In the genomic region with DNA sequence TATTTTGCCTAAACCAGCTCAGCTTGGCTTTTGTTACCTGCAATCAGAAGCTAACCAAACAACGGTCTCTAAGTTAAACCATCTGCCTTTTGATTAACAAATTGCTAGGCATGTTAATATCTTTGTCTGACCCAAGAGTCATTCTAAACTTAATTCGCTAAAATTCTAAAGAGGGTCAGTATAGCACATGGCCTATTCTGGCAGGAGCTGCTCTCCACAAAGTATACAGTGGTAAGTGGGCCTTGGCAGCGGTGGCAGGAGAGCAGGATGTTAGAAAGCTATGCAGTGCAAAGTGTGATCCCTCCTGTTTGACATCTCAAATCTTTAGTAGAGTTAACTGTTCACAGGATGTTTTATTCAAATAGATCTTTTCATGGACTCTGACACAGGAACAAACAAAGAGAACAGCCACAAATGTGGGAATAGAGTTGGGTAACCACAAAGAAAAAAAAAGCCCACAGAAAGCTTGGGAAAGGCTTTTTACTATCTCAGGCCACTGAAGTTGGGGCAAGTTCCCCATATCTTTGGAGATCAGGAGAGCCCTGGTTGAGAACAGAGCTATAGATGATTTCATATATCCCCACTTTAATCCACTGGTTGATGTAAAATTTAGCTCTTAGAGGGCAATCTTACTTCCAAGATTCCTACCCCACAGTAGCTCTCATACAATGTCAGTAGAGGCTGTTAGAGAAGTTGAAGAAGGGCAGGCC, we compare ENCODE assay signal across 1 cellular context.
TF ChIP-seq lines count a peak whose summit lies in the region.

No MANE protein-coding gene starts in this region.

TF ChIP-seq in HepG2, 621 proteins besides CTCF, POLR2A, EP300 and RAD21 (continued from another document and continues in another):
- TF ChIP-seq, protein P1, sequence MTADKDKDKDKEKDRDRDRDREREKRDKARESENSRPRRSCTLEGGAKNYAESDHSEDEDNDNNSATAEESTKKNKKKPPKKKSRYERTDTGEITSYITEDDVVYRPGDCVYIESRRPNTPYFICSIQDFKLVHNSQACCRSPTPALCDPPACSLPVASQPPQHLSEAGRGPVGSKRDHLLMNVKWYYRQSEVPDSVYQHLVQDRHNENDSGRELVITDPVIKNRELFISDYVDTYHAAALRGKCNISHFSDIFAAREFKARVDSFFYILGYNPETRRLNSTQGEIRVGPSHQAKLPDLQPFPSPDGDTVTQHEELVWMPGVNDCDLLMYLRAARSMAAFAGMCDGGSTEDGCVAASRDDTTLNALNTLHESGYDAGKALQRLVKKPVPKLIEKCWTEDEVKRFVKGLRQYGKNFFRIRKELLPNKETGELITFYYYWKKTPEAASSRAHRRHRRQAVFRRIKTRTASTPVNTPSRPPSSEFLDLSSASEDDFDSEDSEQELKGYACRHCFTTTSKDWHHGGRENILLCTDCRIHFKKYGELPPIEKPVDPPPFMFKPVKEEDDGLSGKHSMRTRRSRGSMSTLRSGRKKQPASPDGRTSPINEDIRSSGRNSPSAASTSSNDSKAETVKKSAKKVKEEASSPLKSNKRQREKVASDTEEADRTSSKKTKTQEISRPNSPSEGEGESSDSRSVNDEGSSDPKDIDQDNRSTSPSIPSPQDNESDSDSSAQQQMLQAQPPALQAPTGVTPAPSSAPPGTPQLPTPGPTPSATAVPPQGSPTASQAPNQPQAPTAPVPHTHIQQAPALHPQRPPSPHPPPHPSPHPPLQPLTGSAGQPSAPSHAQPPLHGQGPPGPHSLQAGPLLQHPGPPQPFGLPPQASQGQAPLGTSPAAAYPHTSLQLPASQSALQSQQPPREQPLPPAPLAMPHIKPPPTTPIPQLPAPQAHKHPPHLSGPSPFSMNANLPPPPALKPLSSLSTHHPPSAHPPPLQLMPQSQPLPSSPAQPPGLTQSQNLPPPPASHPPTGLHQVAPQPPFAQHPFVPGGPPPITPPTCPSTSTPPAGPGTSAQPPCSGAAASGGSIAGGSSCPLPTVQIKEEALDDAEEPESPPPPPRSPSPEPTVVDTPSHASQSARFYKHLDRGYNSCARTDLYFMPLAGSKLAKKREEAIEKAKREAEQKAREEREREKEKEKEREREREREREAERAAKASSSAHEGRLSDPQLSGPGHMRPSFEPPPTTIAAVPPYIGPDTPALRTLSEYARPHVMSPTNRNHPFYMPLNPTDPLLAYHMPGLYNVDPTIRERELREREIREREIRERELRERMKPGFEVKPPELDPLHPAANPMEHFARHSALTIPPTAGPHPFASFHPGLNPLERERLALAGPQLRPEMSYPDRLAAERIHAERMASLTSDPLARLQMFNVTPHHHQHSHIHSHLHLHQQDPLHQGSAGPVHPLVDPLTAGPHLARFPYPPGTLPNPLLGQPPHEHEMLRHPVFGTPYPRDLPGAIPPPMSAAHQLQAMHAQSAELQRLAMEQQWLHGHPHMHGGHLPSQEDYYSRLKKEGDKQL (CRISPR knock-in tag; IDR thresholded peaks at IDR 0.05; ENCODE audit: low read depth) = no peak
- TF ChIP-seq, protein P2, sequence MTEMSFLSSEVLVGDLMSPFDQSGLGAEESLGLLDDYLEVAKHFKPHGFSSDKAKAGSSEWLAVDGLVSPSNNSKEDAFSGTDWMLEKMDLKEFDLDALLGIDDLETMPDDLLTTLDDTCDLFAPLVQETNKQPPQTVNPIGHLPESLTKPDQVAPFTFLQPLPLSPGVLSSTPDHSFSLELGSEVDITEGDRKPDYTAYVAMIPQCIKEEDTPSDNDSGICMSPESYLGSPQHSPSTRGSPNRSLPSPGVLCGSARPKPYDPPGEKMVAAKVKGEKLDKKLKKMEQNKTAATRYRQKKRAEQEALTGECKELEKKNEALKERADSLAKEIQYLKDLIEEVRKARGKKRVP (CRISPR knock-in tag; IDR thresholded peaks at IDR 0.05) = peak in 1 of 2 experiments; percentile 7; a peak in 1 of 4 replicates
- TF ChIP-seq DMAP1 (CRISPR knock-in tag; IDR thresholded peaks at IDR 0.05) (peak; percentile 32; the same call in 1 of the 2 replicates), CENPT (CRISPR knock-in tag; IDR thresholded peaks at IDR 0.05; ENCODE audit: low read depth) (no peak), MTF2 (CRISPR knock-in tag; IDR thresholded peaks at IDR 0.05; ENCODE audit: borderline replicate concordance) (no peak), MIXL1 (CRISPR knock-in tag; IDR thresholded peaks at IDR 0.05) (peak; percentile 79; the same call in 1 of the 2 replicates), NCOA1 (CRISPR knock-in tag; IDR thresholded peaks at IDR 0.05) (no peak), ZBTB1 (CRISPR knock-in tag; IDR thresholded peaks at IDR 0.05; ENCODE audit: borderline replicate concordance) (no peak), KDM5B (CRISPR knock-in tag; IDR thresholded peaks at IDR 0.05; ENCODE audit: borderline replicate concordance) (no peak), ZNF264 (CRISPR knock-in tag; IDR thresholded peaks at IDR 0.05) (peak; percentile 70), RCOR2 (CRISPR knock-in tag; IDR thresholded peaks at IDR 0.05) (peak; percentile 97), RXRA (CRISPR knock-in tag; IDR thresholded peaks at IDR 0.05) (no peak), RELA (CRISPR knock-in tag; IDR thresholded peaks at IDR 0.05) (no peak), HIVEP1 (CRISPR knock-in tag; IDR thresholded peaks at IDR 0.05) (no peak), PLRG1 (conservative IDR thresholded peaks at IDR 0.05) (no peak), ZNF225 (CRISPR knock-in tag; IDR thresholded peaks at IDR 0.05) (no peak), ZSCAN22 (CRISPR knock-in tag; IDR thresholded peaks at IDR 0.05) (no peak), FOXA3 (CRISPR knock-in tag; IDR thresholded peaks at IDR 0.05) (peak; percentile 92), ZNF724P (CRISPR knock-in tag; IDR thresholded peaks at IDR 0.05; ENCODE audit: borderline replicate concordance) (no peak), ZSCAN20 (CRISPR knock-in tag; IDR thresholded peaks at IDR 0.05; ENCODE audit: borderline replicate concordance) (no peak), ZFP36 (IDR thresholded peaks at IDR 0.05; ENCODE audit: borderline replicate concordance, low read depth, low read length, partially characterized antibody) (no peak), ZMAT3 (CRISPR knock-in tag; conservative IDR thresholded peaks at IDR 0.05) (no peak), KDM2A (CRISPR knock-in tag; IDR thresholded peaks at IDR 0.05; ENCODE audit: borderline replicate concordance, low read depth) (no peak), WIZ (CRISPR knock-in tag; IDR thresholded peaks at IDR 0.05) (0 out of 2 replicates have a peak, but pooled peaks have one; percentile 77), NFKBIZ (CRISPR knock-in tag; IDR thresholded peaks at IDR 0.05) (no peak), EZH2 (conservative IDR thresholded peaks at IDR 0.05; ENCODE audit: low read depth, low read length) (no peak), KAT2B (IDR thresholded peaks at IDR 0.05; ENCODE audit: borderline replicate concordance, low read depth, low read length) (no peak)
- TF ChIP-seq, protein P3, sequence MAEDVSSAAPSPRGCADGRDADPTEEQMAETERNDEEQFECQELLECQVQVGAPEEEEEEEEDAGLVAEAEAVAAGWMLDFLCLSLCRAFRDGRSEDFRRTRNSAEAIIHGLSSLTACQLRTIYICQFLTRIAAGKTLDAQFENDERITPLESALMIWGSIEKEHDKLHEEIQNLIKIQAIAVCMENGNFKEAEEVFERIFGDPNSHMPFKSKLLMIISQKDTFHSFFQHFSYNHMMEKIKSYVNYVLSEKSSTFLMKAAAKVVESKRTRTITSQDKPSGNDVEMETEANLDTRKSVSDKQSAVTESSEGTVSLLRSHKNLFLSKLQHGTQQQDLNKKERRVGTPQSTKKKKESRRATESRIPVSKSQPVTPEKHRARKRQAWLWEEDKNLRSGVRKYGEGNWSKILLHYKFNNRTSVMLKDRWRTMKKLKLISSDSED (CRISPR knock-in tag; IDR thresholded peaks at IDR 0.05) = no peak
- TF ChIP-seq, protein P4, sequence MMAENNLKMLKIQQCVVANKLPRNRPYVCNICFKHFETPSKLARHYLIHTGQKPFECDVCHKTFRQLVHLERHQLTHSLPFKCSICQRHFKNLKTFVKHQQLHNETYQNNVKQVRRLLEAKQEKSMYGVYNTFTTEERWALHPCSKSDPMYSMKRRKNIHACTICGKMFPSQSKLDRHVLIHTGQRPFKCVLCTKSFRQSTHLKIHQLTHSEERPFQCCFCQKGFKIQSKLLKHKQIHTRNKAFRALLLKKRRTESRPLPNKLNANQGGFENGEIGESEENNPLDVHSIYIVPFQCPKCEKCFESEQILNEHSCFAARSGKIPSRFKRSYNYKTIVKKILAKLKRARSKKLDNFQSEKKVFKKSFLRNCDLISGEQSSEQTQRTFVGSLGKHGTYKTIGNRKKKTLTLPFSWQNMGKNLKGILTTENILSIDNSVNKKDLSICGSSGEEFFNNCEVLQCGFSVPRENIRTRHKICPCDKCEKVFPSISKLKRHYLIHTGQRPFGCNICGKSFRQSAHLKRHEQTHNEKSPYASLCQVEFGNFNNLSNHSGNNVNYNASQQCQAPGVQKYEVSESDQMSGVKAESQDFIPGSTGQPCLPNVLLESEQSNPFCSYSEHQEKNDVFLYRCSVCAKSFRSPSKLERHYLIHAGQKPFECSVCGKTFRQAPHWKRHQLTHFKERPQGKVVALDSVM (CRISPR knock-in tag; IDR thresholded peaks at IDR 0.05) = no peak; the same call in 1 of the 2 replicates
- TF ChIP-seq, protein P5, sequence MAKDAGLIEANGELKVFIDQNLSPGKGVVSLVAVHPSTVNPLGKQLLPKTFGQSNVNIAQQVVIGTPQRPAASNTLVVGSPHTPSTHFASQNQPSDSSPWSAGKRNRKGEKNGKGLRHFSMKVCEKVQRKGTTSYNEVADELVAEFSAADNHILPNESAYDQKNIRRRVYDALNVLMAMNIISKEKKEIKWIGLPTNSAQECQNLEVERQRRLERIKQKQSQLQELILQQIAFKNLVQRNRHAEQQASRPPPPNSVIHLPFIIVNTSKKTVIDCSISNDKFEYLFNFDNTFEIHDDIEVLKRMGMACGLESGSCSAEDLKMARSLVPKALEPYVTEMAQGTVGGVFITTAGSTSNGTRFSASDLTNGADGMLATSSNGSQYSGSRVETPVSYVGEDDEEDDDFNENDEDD (CRISPR knock-in tag; IDR thresholded peaks at IDR 0.05; ENCODE audit: borderline replicate concordance) = peak; percentile 74; the same call in 1 of the 2 replicates
- TF ChIP-seq, protein P6, sequence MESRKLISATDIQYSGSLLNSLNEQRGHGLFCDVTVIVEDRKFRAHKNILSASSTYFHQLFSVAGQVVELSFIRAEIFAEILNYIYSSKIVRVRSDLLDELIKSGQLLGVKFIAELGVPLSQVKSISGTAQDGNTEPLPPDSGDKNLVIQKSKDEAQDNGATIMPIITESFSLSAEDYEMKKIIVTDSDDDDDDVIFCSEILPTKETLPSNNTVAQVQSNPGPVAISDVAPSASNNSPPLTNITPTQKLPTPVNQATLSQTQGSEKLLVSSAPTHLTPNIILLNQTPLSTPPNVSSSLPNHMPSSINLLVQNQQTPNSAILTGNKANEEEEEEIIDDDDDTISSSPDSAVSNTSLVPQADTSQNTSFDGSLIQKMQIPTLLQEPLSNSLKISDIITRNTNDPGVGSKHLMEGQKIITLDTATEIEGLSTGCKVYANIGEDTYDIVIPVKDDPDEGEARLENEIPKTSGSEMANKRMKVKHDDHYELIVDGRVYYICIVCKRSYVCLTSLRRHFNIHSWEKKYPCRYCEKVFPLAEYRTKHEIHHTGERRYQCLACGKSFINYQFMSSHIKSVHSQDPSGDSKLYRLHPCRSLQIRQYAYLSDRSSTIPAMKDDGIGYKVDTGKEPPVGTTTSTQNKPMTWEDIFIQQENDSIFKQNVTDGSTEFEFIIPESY (CRISPR knock-in tag; IDR thresholded peaks at IDR 0.05) = no peak
- TF ChIP-seq, protein P7, sequence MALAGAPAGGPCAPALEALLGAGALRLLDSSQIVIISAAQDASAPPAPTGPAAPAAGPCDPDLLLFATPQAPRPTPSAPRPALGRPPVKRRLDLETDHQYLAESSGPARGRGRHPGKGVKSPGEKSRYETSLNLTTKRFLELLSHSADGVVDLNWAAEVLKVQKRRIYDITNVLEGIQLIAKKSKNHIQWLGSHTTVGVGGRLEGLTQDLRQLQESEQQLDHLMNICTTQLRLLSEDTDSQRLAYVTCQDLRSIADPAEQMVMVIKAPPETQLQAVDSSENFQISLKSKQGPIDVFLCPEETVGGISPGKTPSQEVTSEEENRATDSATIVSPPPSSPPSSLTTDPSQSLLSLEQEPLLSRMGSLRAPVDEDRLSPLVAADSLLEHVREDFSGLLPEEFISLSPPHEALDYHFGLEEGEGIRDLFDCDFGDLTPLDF (CRISPR knock-in tag; IDR thresholded peaks at IDR 0.05) = no peak
- TF ChIP-seq, protein P8, sequence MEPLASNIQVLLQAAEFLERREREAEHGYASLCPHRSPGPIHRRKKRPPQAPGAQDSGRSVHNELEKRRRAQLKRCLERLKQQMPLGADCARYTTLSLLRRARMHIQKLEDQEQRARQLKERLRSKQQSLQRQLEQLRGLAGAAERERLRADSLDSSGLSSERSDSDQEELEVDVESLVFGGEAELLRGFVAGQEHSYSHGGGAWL (CRISPR knock-in tag; IDR thresholded peaks at IDR 0.05) = no peak
- TF ChIP-seq, protein P9, sequence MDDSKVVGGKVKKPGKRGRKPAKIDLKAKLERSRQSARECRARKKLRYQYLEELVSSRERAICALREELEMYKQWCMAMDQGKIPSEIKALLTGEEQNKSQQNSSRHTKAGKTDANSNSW (CRISPR knock-in tag; IDR thresholded peaks at IDR 0.05; ENCODE audit: borderline replicate concordance) = no peak
- TF ChIP-seq, protein P10, sequence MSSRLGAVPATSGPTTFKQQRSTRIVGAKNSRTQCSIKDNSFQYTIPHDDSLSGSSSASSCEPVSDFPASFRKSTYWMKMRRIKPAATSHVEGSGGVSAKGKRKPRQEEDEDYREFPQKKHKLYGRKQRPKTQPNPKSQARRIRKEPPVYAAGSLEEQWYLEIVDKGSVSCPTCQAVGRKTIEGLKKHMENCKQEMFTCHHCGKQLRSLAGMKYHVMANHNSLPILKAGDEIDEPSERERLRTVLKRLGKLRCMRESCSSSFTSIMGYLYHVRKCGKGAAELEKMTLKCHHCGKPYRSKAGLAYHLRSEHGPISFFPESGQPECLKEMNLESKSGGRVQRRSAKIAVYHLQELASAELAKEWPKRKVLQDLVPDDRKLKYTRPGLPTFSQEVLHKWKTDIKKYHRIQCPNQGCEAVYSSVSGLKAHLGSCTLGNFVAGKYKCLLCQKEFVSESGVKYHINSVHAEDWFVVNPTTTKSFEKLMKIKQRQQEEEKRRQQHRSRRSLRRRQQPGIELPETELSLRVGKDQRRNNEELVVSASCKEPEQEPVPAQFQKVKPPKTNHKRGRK (CRISPR knock-in tag; IDR thresholded peaks at IDR 0.05) = no peak
- TF ChIP-seq, protein P11, sequence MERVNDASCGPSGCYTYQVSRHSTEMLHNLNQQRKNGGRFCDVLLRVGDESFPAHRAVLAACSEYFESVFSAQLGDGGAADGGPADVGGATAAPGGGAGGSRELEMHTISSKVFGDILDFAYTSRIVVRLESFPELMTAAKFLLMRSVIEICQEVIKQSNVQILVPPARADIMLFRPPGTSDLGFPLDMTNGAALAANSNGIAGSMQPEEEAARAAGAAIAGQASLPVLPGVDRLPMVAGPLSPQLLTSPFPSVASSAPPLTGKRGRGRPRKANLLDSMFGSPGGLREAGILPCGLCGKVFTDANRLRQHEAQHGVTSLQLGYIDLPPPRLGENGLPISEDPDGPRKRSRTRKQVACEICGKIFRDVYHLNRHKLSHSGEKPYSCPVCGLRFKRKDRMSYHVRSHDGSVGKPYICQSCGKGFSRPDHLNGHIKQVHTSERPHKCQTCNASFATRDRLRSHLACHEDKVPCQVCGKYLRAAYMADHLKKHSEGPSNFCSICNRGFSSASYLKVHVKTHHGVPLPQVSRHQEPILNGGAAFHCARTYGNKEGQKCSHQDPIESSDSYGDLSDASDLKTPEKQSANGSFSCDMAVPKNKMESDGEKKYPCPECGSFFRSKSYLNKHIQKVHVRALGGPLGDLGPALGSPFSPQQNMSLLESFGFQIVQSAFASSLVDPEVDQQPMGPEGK (CRISPR knock-in tag; IDR thresholded peaks at IDR 0.05) = 0 out of 2 replicates have a peak, but pooled peaks have one; percentile 8
- TF ChIP-seq, protein P12, sequence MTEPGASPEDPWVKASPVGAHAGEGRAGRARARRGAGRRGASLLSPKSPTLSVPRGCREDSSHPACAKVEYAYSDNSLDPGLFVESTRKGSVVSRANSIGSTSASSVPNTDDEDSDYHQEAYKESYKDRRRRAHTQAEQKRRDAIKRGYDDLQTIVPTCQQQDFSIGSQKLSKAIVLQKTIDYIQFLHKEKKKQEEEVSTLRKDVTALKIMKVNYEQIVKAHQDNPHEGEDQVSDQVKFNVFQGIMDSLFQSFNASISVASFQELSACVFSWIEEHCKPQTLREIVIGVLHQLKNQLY (CRISPR knock-in tag; IDR thresholded peaks at IDR 0.05) = peak; percentile 74
